Comparison of ENCODE assay signal across 12 cellular contexts in the genomic region with DNA sequence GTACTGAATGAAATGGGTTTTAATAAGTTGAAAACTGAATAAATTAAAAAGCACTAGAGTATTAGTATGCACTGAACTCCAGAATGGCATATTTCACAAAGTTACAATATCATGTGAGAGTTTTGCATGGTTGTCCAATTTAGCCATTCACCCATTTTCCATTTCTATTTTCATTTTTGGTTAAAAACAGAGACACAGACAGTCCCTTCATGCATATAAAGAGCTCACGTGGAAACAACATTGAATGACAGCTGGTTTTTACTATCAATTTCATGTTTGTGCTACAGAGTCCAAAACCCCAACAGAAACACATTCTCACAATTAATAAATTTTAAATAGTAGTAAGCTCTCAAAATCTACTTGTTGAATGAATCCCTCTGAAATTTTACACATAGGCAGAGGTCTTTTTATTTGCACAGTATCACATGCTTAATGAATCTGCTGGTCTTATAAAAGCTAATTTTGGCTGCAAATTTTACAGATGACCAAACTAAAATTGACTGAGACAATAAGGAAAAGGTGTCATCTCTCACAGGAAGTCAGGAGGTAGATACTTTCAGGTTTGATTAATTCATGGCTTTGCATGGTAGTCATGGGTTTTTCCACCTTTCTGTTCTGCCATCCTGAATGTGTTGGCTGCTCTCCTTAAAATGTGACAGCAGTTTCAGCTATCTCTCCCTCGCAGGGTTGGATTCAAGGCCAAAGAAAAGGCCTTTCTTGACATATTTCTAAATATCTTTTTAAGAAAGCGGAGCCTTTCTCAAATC. TPM values are rescaled to one million over a fixed set of nuclear protein-coding genes. Genes with fewer than 3 reads are reported as not detected.
DNase-seq lines count a peak whose midpoint lies in the region; ATAC-seq and TF ChIP-seq lines count a peak whose summit lies in the region.
"Had no signal": no experiment of that assay in that cellular context is flagged by ENCODE, and none has a peak within 500 bp of the region (broad histone marks: within the 10 kb centered on the region; RNA-seq: fewer than 3 reads in every experiment).

No MANE protein-coding gene starts in this region.

- no peaks in the 10 kb centered on the region for H3K9me3 ChIP-seq in heart left ventricle

- TF ChIP-seq CTCF in heart left ventricle (IDR thresholded peaks at IDR 0.05) = no peak

- peaks cover 0 to 1% (median 0%) of the 10 kb centered on the region in 12 donors for H3K4me1 ChIP-seq in heart left ventricle

- no peaks in the 10 kb centered on the region for H3K36me3 ChIP-seq in heart left ventricle

- H3K4me3 ChIP-seq in heart left ventricle = no peak overlapping the region

- H3K27me3 ChIP-seq in heart left ventricle = no peaks in the 10 kb centered on the region

- WGBS in heart left ventricle, 4 donors = 54 to 76% (median 74%) methylated on average over 3 of the region's 3 CpGs

- no peak overlapping the region for H3K27ac ChIP-seq in heart left ventricle

- intact Hi-C loops in heart left ventricle (cut with DNase I) = no loop called here

- ATAC-seq in GM18502 (IDR thresholded peaks at IDR 0.05; ENCODE audit: poor library complexity, unreplicated experiment) (peak; percentile 92), GM19463 (IDR thresholded peaks at IDR 0.05; ENCODE audit: unreplicated experiment) (peak; percentile 90), HG02870 (IDR thresholded peaks at IDR 0.05; ENCODE audit: unreplicated experiment) (peak; percentile 93), HG03460 (IDR thresholded peaks at IDR 0.05; ENCODE audit: unreplicated experiment) (peak; percentile 83), heart left ventricle (no peak)

- no peak for DNase-seq in activated CD8-positive, alpha-beta memory T cell treated with anti-CD3 and anti-CD28 coated beads, Interleukin-2, amount 50 U/mL, for 48 hours
- DNase-seq in ureter (ENCODE audit: low spot score) (no peak), DMS 273 treated with DMSO at 0.1 percent for 48 hours (lab: John Stamatoyannopoulos, UW) (no peak), heart left ventricle (no peak)
- DNase-seq: DMS79 treated with DMSO at 0.1 percent for 48 hours; hippocampal formation; midbrain; stimulated activated CD4-positive, alpha-beta T cell treated with anti-CD3 and anti-CD28 coated beads, Interleukin-4, amount 100 ng/mL, for 4 hours had no signal

- TF ChIP-seq POLR2A in heart left ventricle (IDR thresholded peaks at IDR 0.05) = no peak

RNA-seq across cellular contexts. Expression of a gene that starts 20.6 kb away (rescaled TPM):
- total RNA-seq in ureter = not detected
- not detected for total RNA-seq in heart left ventricle
- not detected for polyA plus RNA-seq in heart left ventricle

Comparison
In these comparisons a context has a peak if more than half of its experiments do, and no peak if none do; other contexts are left out.
1. ATAC-seq: peak in GM18502 (single experiment), GM19463 (single experiment), HG02870 (single experiment) and HG03460 (single experiment); none in heart left ventricle (0 of 4).